Comparison of ENCODE assay signal across 13 cellular contexts in genomic region chr1:154736840-154737239, GRCh38.
A peak's percentile ranks its signal among the peaks of the same experiment; 100 is the strongest.
DNase-seq lines count a peak whose midpoint lies in the region; ATAC-seq, FAIRE-seq and TF ChIP-seq lines count a peak whose summit lies in the region.
"Had no signal": no experiment of that assay in that cellular context is flagged by ENCODE, and none has a peak within 500 bp of the region (broad histone marks: within the 10 kb centered on the region; RNA-seq: fewer than 3 reads in every experiment).

No MANE protein-coding gene starts in this region.

- H3K36me3 ChIP-seq in small intestine (ENCODE audit: control insufficient read depth in 2 of 2, insufficient read depth in 2 of 2, low read length in 2 of 2) = no peaks in the 10 kb centered on the region
- H3K36me3 ChIP-seq in WERI-Rb-1 = no peaks in the 10 kb centered on the region
- H3K36me3 ChIP-seq: right lobe of liver had no signal

- H3K36me3 Mint-ChIP-seq in T-helper 2 cell treated with Interferon-gamma antibody and Interleukin-4, amounts not matched to agents 5 μg/mL and 100 μg/mL, for 36 hours (ENCODE audit: low read depth) = peaks cover 2% of the 10 kb centered on the region

- no peaks in the 10 kb centered on the region for H3K4me1 ChIP-seq in small intestine (ENCODE audit: control insufficient read depth in 2 of 2, insufficient read depth in 1 of 2, low read depth in 1 of 2, low read length in 1 of 2)
- H3K4me1 ChIP-seq: body of pancreas, Caco-2, right lobe of liver had no signal

- WGBS in small intestine, 3 donors = 59 to 71% (median 60%) methylated on average over 6 of the region's 6 CpGs

- H3K27ac ChIP-seq in small intestine (ENCODE audit: low read depth in 1 of 2, low read length in 1 of 2) (no peak overlapping the region), WERI-Rb-1 (no peak overlapping the region)
- H3K27ac ChIP-seq: body of pancreas, HL-60, right lobe of liver had no signal

- no peaks in the 10 kb centered on the region for H3K9me3 ChIP-seq in small intestine (ENCODE audit: control insufficient read depth, low read depth)
- H3K9me3 ChIP-seq in WERI-Rb-1 (ENCODE audit: severe bottlenecking) = peaks cover 19% of the 10 kb centered on the region
- H3K9me3 ChIP-seq: body of pancreas, Caco-2, right lobe of liver had no signal

- H3K4me1 Mint-ChIP-seq in T-helper 2 cell treated with Interferon-gamma antibody and Interleukin-4, amounts not matched to agents 5 μg/mL and 100 μg/mL, for 36 hours (ENCODE audit: low read depth) = peaks cover 45% of the 10 kb centered on the region
- peaks cover 49% of the 10 kb centered on the region for H3K4me1 Mint-ChIP-seq in stimulated activated naive CD8-positive, alpha-beta T cell treated with anti-CD3 and anti-CD28 coated beads, Interleukin-15, amount 100 ng/mL, for 72 hours

- no peak for FAIRE-seq in small intestine (lab: Jason Lieb, UNC)

- H3K4me3 ChIP-seq in fibroblast of pulmonary artery (replicated peaks; ENCODE audit: low read depth, low read length) = no peak overlapping the region
- no peak overlapping the region for H3K4me3 ChIP-seq in small intestine (ENCODE audit: low read depth in 1 of 2, low read length in 2 of 2)
- H3K4me3 ChIP-seq in WERI-Rb-1 (ENCODE audit: low read depth, low read length) = no peak overlapping the region
- H3K4me3 ChIP-seq: body of pancreas, right lobe of liver had no signal

- peaks cover 6% of the 10 kb centered on the region for H3K9me3 Mint-ChIP-seq in T-helper 2 cell treated with Interferon-gamma antibody and Interleukin-4, amounts not matched to agents 5 μg/mL and 100 μg/mL, for 36 hours
- no peaks in the 10 kb centered on the region for H3K9me3 Mint-ChIP-seq in stimulated activated naive CD8-positive, alpha-beta T cell treated with anti-CD3 and anti-CD28 coated beads, Interleukin-15, amount 100 ng/mL, for 72 hours

- H3K4me3 Mint-ChIP-seq in T-helper 2 cell treated with Interferon-gamma antibody and Interleukin-4, amounts not matched to agents 5 μg/mL and 100 μg/mL, for 36 hours = peak overlapping the region; percentile 33
- peak overlapping the region; percentile 35 to 45 for H3K4me3 Mint-ChIP-seq in stimulated activated naive CD8-positive, alpha-beta T cell treated with anti-CD3 and anti-CD28 coated beads, Interleukin-15, amount 100 ng/mL, for 72 hours

- H3K27me3 Mint-ChIP-seq in T-helper 2 cell treated with Interferon-gamma antibody and Interleukin-4, amounts not matched to agents 5 μg/mL and 100 μg/mL, for 36 hours (ENCODE audit: low read depth) = peaks cover 4% of the 10 kb centered on the region
- H3K27me3 Mint-ChIP-seq in stimulated activated naive CD8-positive, alpha-beta T cell treated with anti-CD3 and anti-CD28 coated beads, Interleukin-15, amount 100 ng/mL, for 72 hours = peaks cover 11% of the 10 kb centered on the region

- H3K27me3 ChIP-seq in small intestine (ENCODE audit: control insufficient read depth in 2 of 2, insufficient read depth in 2 of 2, low read length in 2 of 2) (no peaks in the 10 kb centered on the region), WERI-Rb-1 (ENCODE audit: insufficient read depth, low read depth, severe bottlenecking) (peaks cover 100% of the 10 kb centered on the region)
- H3K27me3 ChIP-seq: body of pancreas, right lobe of liver had no signal

- peak overlapping the region; percentile 55 for H3K27ac Mint-ChIP-seq in T-helper 2 cell treated with Interferon-gamma antibody and Interleukin-4, amounts not matched to agents 5 μg/mL and 100 μg/mL, for 36 hours
- H3K27ac Mint-ChIP-seq in stimulated activated naive CD8-positive, alpha-beta T cell treated with anti-CD3 and anti-CD28 coated beads, Interleukin-15, amount 100 ng/mL, for 72 hours = no peak overlapping the region

- TF ChIP-seq CTCF in fibroblast of pulmonary artery (IDR thresholded peaks at IDR 0.05; ENCODE audit: low read length, missing control alignments) (no peak), WERI-Rb-1 (IDR thresholded peaks at IDR 0.05; ENCODE audit: low read depth, low read length) (no peak)

- ATAC-seq in stimulated activated naive CD8-positive, alpha-beta T cell treated with anti-CD3 and anti-CD28 coated beads, Interleukin-15, amount 100 ng/mL, for 72 hours = peak; percentile 91
- ATAC-seq: body of pancreas had no signal

- DNase-seq in activated effector memory CD4-positive, alpha-beta T cell treated with anti-CD3 and anti-CD28 coated beads, Interleukin-2, amount 50 U/mL, for 16 hours = peak; percentile 78
- no peak for DNase-seq in activated effector memory CD4-positive, alpha-beta T cell treated with Interleukin-2 at 50 U/mL for 16 hours
- DNase-seq in T-helper 2 cell treated with Interferon-gamma antibody and Interleukin-4, amounts not matched to agents 5 μg/mL and 100 μg/mL, for 36 hours (ENCODE audit: low spot score) = peak; percentile 78
- DNase-seq in fibroblast of pulmonary artery (ENCODE audit: low read depth) (peak; percentile 86), small intestine (no peak), WERI-Rb-1 (no peak), T1000 (lab: John Stamatoyannopoulos, UW) (no peak)
- DNase-seq in stimulated activated naive CD8-positive, alpha-beta T cell treated with anti-CD3 and anti-CD28 coated beads, Interleukin-15, amount 100 ng/mL, for 72 hours = peak in 1 of 2 donors; percentile 41
- DNase-seq: body of pancreas, Caco-2, right lobe of liver, SHP77 treated with DMSO at 0.1 percent for 48 hours had no signal

Comparison
In these comparisons a context has a peak if more than half of its experiments do, and no peak if none do; other contexts are left out.
1. DNase-seq: peak in activated effector memory CD4-positive, alpha-beta T cell treated with anti-CD3 and anti-CD28 coated beads, Interleukin-2, amount 50 U/mL, for 16 hours (single experiment), T-helper 2 cell treated with Interferon-gamma antibody and Interleukin-4, amounts not matched to agents 5 μg/mL and 100 μg/mL, for 36 hours (single experiment) and fibroblast of pulmonary artery (single experiment); none in activated effector memory CD4-positive, alpha-beta T cell treated with Interleukin-2 at 50 U/mL for 16 hours (single experiment), small intestine (single experiment), WERI-Rb-1 (single experiment) and T1000 (single experiment).